ENCODE assay signal across 9 cellular contexts in genomic region chr10:62166331-62167154, GRCh38.
A peak's percentile ranks its signal among the peaks of the same experiment; 100 is the strongest.
DNase-seq lines count a peak whose midpoint lies in the region; ATAC-seq, FAIRE-seq and TF ChIP-seq lines count a peak whose summit lies in the region.
"Had no signal": no experiment of that assay in that cellular context is flagged by ENCODE, and none has a peak within 500 bp of the region (broad histone marks: within the 10 kb centered on the region; RNA-seq: fewer than 3 reads in every experiment).

No MANE protein-coding gene starts in this region.

- peaks cover 0 to 23% (median 12%) of the 10 kb centered on the region in 5 donors for H3K4me1 ChIP-seq in subcutaneous abdominal adipose tissue (ENCODE audit: control insufficient read depth in 5 of 5, insufficient read depth in 5 of 5, low read length in 5 of 5)

- POLR2A ChIA-PET in AG04449 (lab: Yijun Ruan, JAX), result no interaction called here
- POLR2A ChIA-PET in activated CD4-positive, alpha-beta memory T cell treated with anti-CD3 and anti-CD28 coated beads, Interleukin-2, amount 10 ng/mL, durations not matched to agents 7 days and 5 days (lab: Charles Lee), result no interaction called here

- H3K36me3 Mint-ChIP-seq in activated CD4-positive, alpha-beta memory T cell treated with anti-CD3 and anti-CD28 coated beads, Interleukin-2, amount 10 ng/mL, durations not matched to agents 7 days and 5 days (ENCODE audit: low read depth), result peaks cover 11% of the 10 kb centered on the region

- peaks cover 6% of the 10 kb centered on the region for H3K4me1 Mint-ChIP-seq in activated CD4-positive, alpha-beta memory T cell treated with anti-CD3 and anti-CD28 coated beads, Interleukin-2, amount 10 ng/mL, durations not matched to agents 7 days and 5 days

- DNase-seq in AG04449 (ENCODE audit: low read depth, low spot score) (peak; percentile 64), NCI-H2081 treated with DMSO at 0.1 percent for 48 hours (lab: John Stamatoyannopoulos, UW) (no peak), A172 (ENCODE audit: low spot score) (no peak)
- DNase-seq in activated CD4-positive, alpha-beta memory T cell treated with anti-CD3 and anti-CD28 coated beads, Interleukin-2, amount 10 ng/mL, durations not matched to agents 7 days and 5 days, result no peak

- peak overlapping the region in 1 of 5 donors; percentile 40 for H3K9ac ChIP-seq in subcutaneous abdominal adipose tissue (ENCODE audit: low read length in 5 of 5)

- FAIRE-seq in endometrium (lab: Jason Lieb, UNC), result peak; percentile 99

- H3K4me3 Mint-ChIP-seq in activated CD4-positive, alpha-beta memory T cell treated with anti-CD3 and anti-CD28 coated beads, Interleukin-2, amount 10 ng/mL, durations not matched to agents 7 days and 5 days, result no peak overlapping the region

- ATAC-seq in GM19438 (IDR thresholded peaks at IDR 0.05; ENCODE audit: low read depth, unreplicated experiment), result peak; percentile 99
- peak; percentile 100 for ATAC-seq in HG03342 (IDR thresholded peaks at IDR 0.05; ENCODE audit: unreplicated experiment)

- no peaks in the 10 kb centered on the region for H3K9me3 ChIP-seq in subcutaneous abdominal adipose tissue (ENCODE audit: control insufficient read depth in 5 of 5, low read length in 5 of 5)

- no peaks in the 10 kb centered on the region for H3K27me3 ChIP-seq in subcutaneous abdominal adipose tissue (ENCODE audit: control insufficient read depth in 5 of 5, insufficient read depth in 4 of 5, low read length in 5 of 5)

- no peak for TF ChIP-seq CTCF in AG04449 (IDR thresholded peaks at IDR 0.05; ENCODE audit: insufficient read depth, low read length, missing control alignments)

- H3K9me3 Mint-ChIP-seq in activated CD4-positive, alpha-beta memory T cell treated with anti-CD3 and anti-CD28 coated beads, Interleukin-2, amount 10 ng/mL, durations not matched to agents 7 days and 5 days, result peaks cover 7% of the 10 kb centered on the region

- CTCF ChIA-PET in AG04449 (lab: Yijun Ruan, JAX), result no interaction called here
- CTCF ChIA-PET in activated CD4-positive, alpha-beta memory T cell treated with anti-CD3 and anti-CD28 coated beads, Interleukin-2, amount 10 ng/mL, durations not matched to agents 7 days and 5 days (lab: Charles Lee), result no interaction called here

- no peaks in the 10 kb centered on the region for H3K27me3 Mint-ChIP-seq in activated CD4-positive, alpha-beta memory T cell treated with anti-CD3 and anti-CD28 coated beads, Interleukin-2, amount 10 ng/mL, durations not matched to agents 7 days and 5 days

- no peaks in the 10 kb centered on the region for H3K36me3 ChIP-seq in subcutaneous abdominal adipose tissue (ENCODE audit: control insufficient read depth in 5 of 5, insufficient read depth in 5 of 5, low read length in 5 of 5)

- H3K27ac Mint-ChIP-seq in activated CD4-positive, alpha-beta memory T cell treated with anti-CD3 and anti-CD28 coated beads, Interleukin-2, amount 10 ng/mL, durations not matched to agents 7 days and 5 days, result no peak overlapping the region

- H3K4me3 ChIP-seq in AG04449 (ENCODE audit: low read depth, low read length), result no peak overlapping the region
- H3K4me3 ChIP-seq in subcutaneous abdominal adipose tissue (ENCODE audit: low read depth in 1 of 5, low read length in 5 of 5), result peak overlapping the region in 4 of 5 donors; percentile 8 to 45 (median 16)
- H3K4me3 ChIP-seq: skin epidermis had no signal

- H3K27ac ChIP-seq in subcutaneous abdominal adipose tissue (ENCODE audit: low read depth, low read length), result peak overlapping the region; percentile 31
